In the genomic region with DNA sequence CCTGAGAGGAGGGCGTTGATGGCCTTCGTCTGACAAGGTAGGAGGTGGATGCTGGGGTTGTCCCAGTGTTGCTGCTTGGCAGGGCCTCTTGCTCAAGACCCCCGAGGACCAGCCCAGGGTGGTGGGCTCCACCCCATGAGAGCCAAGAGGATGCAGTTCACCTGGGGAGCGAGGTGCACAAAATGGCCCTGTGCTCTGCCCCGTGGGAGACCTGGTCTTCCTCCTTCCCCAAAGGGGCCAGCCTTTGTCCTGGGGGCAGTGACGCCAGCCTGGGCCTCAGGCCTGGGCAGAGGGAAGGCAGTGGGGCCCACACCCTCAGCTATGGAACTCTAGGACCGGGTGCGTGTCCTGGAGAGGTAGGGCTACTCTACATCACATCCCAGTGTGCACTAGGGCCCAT, we compare ENCODE assay signal across 29 cellular contexts.
"Had no signal": no experiment of that assay in that cellular context is flagged by ENCODE, and none has a peak within 500 bp of the region (broad histone marks: within the 10 kb centered on the region; RNA-seq: fewer than 3 reads in every experiment).

No MANE protein-coding gene starts in this region.

- H3K36me3 Mint-ChIP-seq: activated CD4-positive, alpha-beta memory T cell treated with anti-CD3 and anti-CD28 coated beads for 36 hours; activated CD8-positive, alpha-beta memory T cell treated with anti-CD3 and anti-CD28 coated beads, Interleukin-2, amount 10 ng/mL, durations not matched to agents 7 days and 5 days; activated naive CD4-positive, alpha-beta T cell treated with anti-CD3 and anti-CD28 coated beads, Interleukin-2, amount 50 U/mL, for 24 hours; activated naive CD8-positive, alpha-beta T cell treated with anti-CD3 and anti-CD28 coated beads, Interleukin-2, amount 10 ng/mL, durations not matched to agents 7 days and 5 days; brain had no signal

- H3K27me3 ChIP-seq: ascending aorta, cardiac muscle cell, colonic mucosa had no signal

- DNase-seq: activated CD4-positive, alpha-beta memory T cell treated with anti-CD3 and anti-CD28 coated beads for 36 hours; activated CD4-positive, alpha-beta T cell treated with anti-CD3 and anti-CD28 coated beads for 36 hours; activated CD4-positive, CD25-positive, alpha-beta regulatory T cell; activated CD4-positive, CD25-positive, alpha-beta regulatory T cell treated with anti-CD3 and anti-CD28 coated beads, Interleukin-2, amount 50 U/mL, for 72 hours; activated CD8-positive, alpha-beta memory T cell treated with anti-CD3 and anti-CD28 coated beads, Interleukin-2, amount 10 ng/mL, durations not matched to agents 7 days and 5 days; activated CD8-positive, alpha-beta memory T cell treated with anti-CD3 and anti-CD28 coated beads, Interleukin-2, amount 50 U/mL, for 4 hours; activated CD8-positive, alpha-beta T cell treated with anti-CD3 and anti-CD28 coated beads, Interleukin-2, amount 10 ng/mL, durations not matched to agents 7 days and 5 days; activated effector memory CD4-positive, alpha-beta T cell treated with anti-CD3 and anti-CD28 coated beads, Interleukin-2, amount 50 U/mL, for 16 hours; activated naive CD4-positive, alpha-beta T cell treated with anti-CD3 and anti-CD28 coated beads for 36 hours; activated naive CD8-positive, alpha-beta T cell treated with anti-CD3 and anti-CD28 coated beads, Interleukin-2, amount 10 ng/mL, durations not matched to agents 7 days and 5 days; activated T-cell treated with anti-CD3 and anti-CD28 coated beads, Interleukin-2, amount 50 U/mL, for 1 hour; activated T-cell treated with anti-CD3 and anti-CD28 coated beads, Interleukin-2, amount 50 U/mL, for 48 hours; central memory CD4-positive, alpha-beta T cell; cerebellar nuclear complex; colonic mucosa; effector CD8-positive, alpha-beta T cell; esophagus squamous epithelium; foreskin melanocyte; T-helper 2 cell had no signal

- H3K27me3 Mint-ChIP-seq: activated CD4-positive, alpha-beta T cell treated with anti-CD3 and anti-CD28 coated beads, Interleukin-2, amount 10 ng/mL, durations not matched to agents 24 days and 14 days; activated CD8-positive, alpha-beta memory T cell treated with anti-CD3 and anti-CD28 coated beads, Interleukin-2, amount 10 ng/mL, durations not matched to agents 7 days and 5 days; activated naive CD4-positive, alpha-beta T cell treated with anti-CD3 and anti-CD28 coated beads, Interleukin-2, amount 50 U/mL, for 24 hours had no signal

- H3K4me3 ChIP-seq: ascending aorta, breast epithelium, cardiac muscle cell, colonic mucosa, esophagus squamous epithelium, gastroesophageal sphincter had no signal

- ATAC-seq: activated CD4-positive, alpha-beta T cell treated with anti-CD3 and anti-CD28 coated beads for 36 hours; activated CD8-positive, alpha-beta memory T cell treated with anti-CD3 and anti-CD28 coated beads, Interleukin-2, amount 10 ng/mL, durations not matched to agents 7 days and 5 days; activated CD8-positive, alpha-beta T cell treated with anti-CD3 and anti-CD28 coated beads, Interleukin-2, amount 10 ng/mL, durations not matched to agents 7 days and 5 days; gastroesophageal sphincter had no signal

- H3K4me3 Mint-ChIP-seq: activated CD4-positive, alpha-beta memory T cell treated with anti-CD3 and anti-CD28 coated beads for 36 hours; activated CD4-positive, alpha-beta T cell treated with anti-CD3 and anti-CD28 coated beads for 36 hours; activated CD4-positive, alpha-beta T cell treated with anti-CD3 and anti-CD28 coated beads, Interleukin-2, amount 10 ng/mL, durations not matched to agents 24 days and 14 days; activated CD8-positive, alpha-beta memory T cell treated with anti-CD3 and anti-CD28 coated beads, Interleukin-2, amount 10 ng/mL, durations not matched to agents 7 days and 5 days; activated CD8-positive, alpha-beta T cell treated with anti-CD3 and anti-CD28 coated beads, Interleukin-2, amount 10 ng/mL, durations not matched to agents 7 days and 5 days; activated naive CD4-positive, alpha-beta T cell treated with anti-CD3 and anti-CD28 coated beads for 36 hours; activated naive CD4-positive, alpha-beta T cell treated with anti-CD3 and anti-CD28 coated beads, Interleukin-2, amount 50 U/mL, for 24 hours; activated naive CD8-positive, alpha-beta T cell treated with anti-CD3 and anti-CD28 coated beads, Interleukin-2, amount 10 ng/mL, durations not matched to agents 7 days and 5 days; activated T-helper 1 cell treated with anti-CD3 and anti-CD28 coated beads, Interleukin-12 subunit alpha, Interleukin-12 subunit beta, Interleukin-2, Interleukin-4 antibody, amounts not matched to agents 30 ng/mL and 10 ng/mL and 1 ng/mL, durations not matched to agents 14 hours and 24 hours and 36 hours had no signal

- H3K27ac ChIP-seq: ascending aorta, breast epithelium, cardiac muscle cell, colonic mucosa, epithelial cell of prostate, esophagus squamous epithelium, gastroesophageal sphincter had no signal

- H3K9me3 Mint-ChIP-seq: activated CD4-positive, alpha-beta memory T cell treated with anti-CD3 and anti-CD28 coated beads for 36 hours; activated CD4-positive, alpha-beta T cell treated with anti-CD3 and anti-CD28 coated beads, Interleukin-2, amount 10 ng/mL, durations not matched to agents 24 days and 14 days; activated naive CD4-positive, alpha-beta T cell treated with anti-CD3 and anti-CD28 coated beads for 36 hours; activated naive CD4-positive, alpha-beta T cell treated with anti-CD3 and anti-CD28 coated beads, Interleukin-2, amount 50 U/mL, for 24 hours; activated naive CD8-positive, alpha-beta T cell treated with anti-CD3 and anti-CD28 coated beads, Interleukin-2, amount 10 ng/mL, durations not matched to agents 7 days and 5 days; activated T-helper 1 cell treated with anti-CD3 and anti-CD28 coated beads, Interleukin-12 subunit alpha, Interleukin-12 subunit beta, Interleukin-2, Interleukin-4 antibody, amounts not matched to agents 30 ng/mL and 10 ng/mL and 1 ng/mL, durations not matched to agents 14 hours and 24 hours and 36 hours; activated T-helper 2 cell treated with anti-CD3 and anti-CD28 coated beads, Interferon-gamma antibody, Interleukin-2, Interleukin-4, amounts not matched to agents 10 μg/mL and 5 μg/mL and 100 μg/mL, durations not matched to agents 14 hours and 24 hours and 36 hours had no signal

- H3K36me3 ChIP-seq: ascending aorta, breast epithelium, cardiac muscle cell, colonic mucosa, esophagus squamous epithelium, gastroesophageal sphincter had no signal

- H3K9me3 ChIP-seq: ascending aorta, breast epithelium, colonic mucosa, esophagus squamous epithelium, gastroesophageal sphincter had no signal

- H3K4me1 ChIP-seq: ascending aorta, breast epithelium, colonic mucosa, esophagus squamous epithelium, gastroesophageal sphincter had no signal

- H3K27ac Mint-ChIP-seq: activated CD4-positive, alpha-beta memory T cell treated with anti-CD3 and anti-CD28 coated beads for 36 hours; activated CD4-positive, alpha-beta T cell treated with anti-CD3 and anti-CD28 coated beads for 36 hours; activated CD4-positive, alpha-beta T cell treated with anti-CD3 and anti-CD28 coated beads, Interleukin-2, amount 10 ng/mL, durations not matched to agents 24 days and 14 days; activated CD8-positive, alpha-beta memory T cell treated with anti-CD3 and anti-CD28 coated beads, Interleukin-2, amount 10 ng/mL, durations not matched to agents 7 days and 5 days; activated CD8-positive, alpha-beta T cell treated with anti-CD3 and anti-CD28 coated beads, Interleukin-2, amount 10 ng/mL, durations not matched to agents 7 days and 5 days; activated naive CD4-positive, alpha-beta T cell treated with anti-CD3 and anti-CD28 coated beads for 36 hours; activated naive CD4-positive, alpha-beta T cell treated with anti-CD3 and anti-CD28 coated beads, Interleukin-2, amount 50 U/mL, for 24 hours; activated naive CD8-positive, alpha-beta T cell treated with anti-CD3 and anti-CD28 coated beads, Interleukin-2, amount 10 ng/mL, durations not matched to agents 7 days and 5 days; activated T-helper 1 cell treated with anti-CD3 and anti-CD28 coated beads, Interleukin-12 subunit alpha, Interleukin-12 subunit beta, Interleukin-2, Interleukin-4 antibody, amounts not matched to agents 30 ng/mL and 10 ng/mL and 1 ng/mL, durations not matched to agents 14 hours and 24 hours and 36 hours; activated T-helper 2 cell treated with anti-CD3 and anti-CD28 coated beads, Interferon-gamma antibody, Interleukin-2, Interleukin-4, amounts not matched to agents 10 μg/mL and 5 μg/mL and 100 μg/mL, durations not matched to agents 14 hours and 24 hours and 36 hours had no signal

- H3K4me1 Mint-ChIP-seq: activated CD4-positive, alpha-beta T cell treated with anti-CD3 and anti-CD28 coated beads for 36 hours; activated CD4-positive, alpha-beta T cell treated with anti-CD3 and anti-CD28 coated beads, Interleukin-2, amount 10 ng/mL, durations not matched to agents 24 days and 14 days; activated CD8-positive, alpha-beta memory T cell treated with anti-CD3 and anti-CD28 coated beads, Interleukin-2, amount 10 ng/mL, durations not matched to agents 7 days and 5 days; activated naive CD4-positive, alpha-beta T cell treated with anti-CD3 and anti-CD28 coated beads, Interleukin-2, amount 50 U/mL, for 24 hours; activated naive CD8-positive, alpha-beta T cell treated with anti-CD3 and anti-CD28 coated beads, Interleukin-2, amount 10 ng/mL, durations not matched to agents 7 days and 5 days had no signal
